27 cellular contexts compared by ENCODE assay signal in the genomic region with DNA sequence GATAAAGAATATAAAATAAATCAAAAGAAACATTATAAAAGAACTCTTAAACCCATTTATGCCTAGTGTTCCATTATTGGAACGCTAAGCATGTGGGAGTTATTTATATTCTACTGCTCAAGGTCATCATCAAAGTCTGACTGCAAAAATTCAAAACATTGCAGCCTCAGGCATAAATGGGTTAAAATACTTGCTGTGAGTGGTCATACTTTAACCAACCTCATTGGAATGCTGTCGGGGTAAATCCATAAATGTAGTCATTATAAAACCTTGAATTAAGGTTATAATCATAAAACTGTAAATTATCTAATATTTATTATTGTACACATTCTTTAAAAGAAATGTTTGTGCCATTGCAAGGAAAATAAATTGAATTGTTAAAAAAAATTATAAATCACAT. TPM values are rescaled to one million over a fixed set of nuclear protein-coding genes. Genes with fewer than 3 reads are reported as not detected.
"Had no signal": no experiment of that assay in that cellular context is flagged by ENCODE, and none has a peak within 500 bp of the region (broad histone marks: within the 10 kb centered on the region; RNA-seq: fewer than 3 reads in every experiment).

No MANE protein-coding gene starts in this region.

- H3K36me3 ChIP-seq: breast epithelium, heart right ventricle, left ventricle myocardium inferior, right atrium auricular region, spleen, tibial nerve had no signal

- H3K9me3 ChIP-seq: breast epithelium, heart right ventricle, left ventricle myocardium inferior, right atrium auricular region, spleen, tibial nerve had no signal

- H3K4me3 Mint-ChIP-seq: activated CD4-positive, alpha-beta T cell treated with anti-CD3 and anti-CD28 coated beads for 36 hours; activated naive CD4-positive, alpha-beta T cell treated with anti-CD3 and anti-CD28 coated beads for 36 hours; activated naive CD8-positive, alpha-beta T cell treated with anti-CD3 and anti-CD28 coated beads for 36 hours; activated T-cell treated with anti-CD3 and anti-CD28 coated beads, Interleukin-2, amount 50 U/mL, for 72 hours; natural killer cell; neural progenitor cell had no signal

- H3K4me1 Mint-ChIP-seq: activated CD4-positive, alpha-beta T cell treated with anti-CD3 and anti-CD28 coated beads for 36 hours; activated naive CD8-positive, alpha-beta T cell treated with anti-CD3 and anti-CD28 coated beads for 36 hours; natural killer cell; neural progenitor cell had no signal

- H3K4me3 ChIP-seq: breast epithelium, heart right ventricle, left ventricle myocardium inferior, lung, neural progenitor cell, right atrium auricular region, spleen, tibial nerve had no signal

- ATAC-seq: activated CD4-positive, alpha-beta T cell treated with anti-CD3 and anti-CD28 coated beads for 36 hours; activated T-cell treated with anti-CD3 and anti-CD28 coated beads, Interleukin-2, amount 50 U/mL, for 72 hours; foreskin keratinocyte; heart right ventricle; natural killer cell had no signal

- H3K27ac Mint-ChIP-seq: activated CD4-positive, alpha-beta T cell treated with anti-CD3 and anti-CD28 coated beads for 36 hours; activated naive CD4-positive, alpha-beta T cell treated with anti-CD3 and anti-CD28 coated beads for 36 hours; activated naive CD8-positive, alpha-beta T cell treated with anti-CD3 and anti-CD28 coated beads for 36 hours; activated T-cell treated with anti-CD3 and anti-CD28 coated beads, Interleukin-2, amount 50 U/mL, for 72 hours; natural killer cell; neural progenitor cell had no signal

- H3K27me3 ChIP-seq: breast epithelium, foreskin keratinocyte, heart right ventricle, neural progenitor cell, right atrium auricular region, spleen, tibial nerve had no signal

- H3K4me1 ChIP-seq: breast epithelium, foreskin keratinocyte, heart right ventricle, left ventricle myocardium inferior, neural progenitor cell, right atrium auricular region, spleen, tibial nerve had no signal

- H3K27me3 Mint-ChIP-seq: activated CD4-positive, alpha-beta T cell treated with anti-CD3 and anti-CD28 coated beads for 36 hours; activated naive CD8-positive, alpha-beta T cell treated with anti-CD3 and anti-CD28 coated beads for 36 hours had no signal

- H3K36me3 Mint-ChIP-seq: activated naive CD8-positive, alpha-beta T cell treated with anti-CD3 and anti-CD28 coated beads for 36 hours; natural killer cell had no signal

- H3K27ac ChIP-seq: breast epithelium, foreskin keratinocyte, heart right ventricle, left ventricle myocardium inferior, neural progenitor cell, right atrium auricular region, spleen, tibial nerve had no signal

- DNase-seq: activated CD4-positive, alpha-beta T cell treated with anti-CD3 and anti-CD28 coated beads for 36 hours; activated CD4-positive, alpha-beta T cell treated with anti-CD3 and anti-CD28 coated beads, Interleukin-2, amount 50 U/mL, for 4 hours; activated CD4-positive, CD25-positive, alpha-beta regulatory T cell; activated effector memory CD4-positive, alpha-beta T cell treated with anti-CD3 and anti-CD28 coated beads, Interleukin-2, amount 50 U/mL, for 16 hours; activated naive CD4-positive, alpha-beta T cell treated with anti-CD3 and anti-CD28 coated beads for 36 hours; activated naive CD8-positive, alpha-beta T cell treated with anti-CD3 and anti-CD28 coated beads for 36 hours; activated T-cell treated with anti-CD3 and anti-CD28 coated beads for 4 hours; activated T-cell treated with anti-CD3 and anti-CD28 coated beads, Interleukin-2, amount 50 U/mL, for 72 hours; amniotic stem cell; central memory CD4-positive, alpha-beta T cell; dermis blood vessel endothelial cell; effector CD8-positive, alpha-beta T cell; erythroblast; foreskin keratinocyte; heart right ventricle; left ventricle myocardium inferior; mesendoderm; natural killer cell; occipital lobe; spleen; stimulated activated naive CD4-positive, alpha-beta T cell treated with Interleukin-2 at 50 U/mL for 16 hours; T-helper 1 cell had no signal

RNA-seq across cellular contexts. Expression of a gene that starts 55.0 kb away (rescaled TPM):
- total RNA-seq: natural killer cell had no signal
